ENCODE assay signal across 1 cellular context in the genomic region with DNA sequence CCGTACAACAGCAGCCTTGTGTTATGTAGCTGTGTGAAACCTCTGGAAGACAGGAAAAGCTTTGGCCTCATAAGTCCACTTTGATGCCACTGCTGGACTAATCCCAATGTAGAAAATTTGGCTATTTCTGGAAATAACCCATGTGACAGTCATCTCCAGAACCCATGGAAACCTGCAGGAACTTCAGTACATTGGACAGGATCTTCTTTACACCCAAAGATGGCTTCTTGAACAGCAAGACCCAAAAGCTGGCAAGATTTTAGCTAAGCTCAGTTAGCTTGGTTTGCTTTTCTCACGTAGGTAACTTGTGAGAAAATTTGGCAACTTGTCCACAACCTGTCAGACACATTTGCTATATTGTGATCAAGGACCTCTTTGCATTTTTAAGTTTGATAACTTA.
TF ChIP-seq lines count a peak whose summit lies in the region.

No MANE protein-coding gene starts in this region.

TF ChIP-seq in SK-N-SH, 30 proteins besides CTCF, POLR2A, EP300 and RAD21:
- peak; percentile 58; the same call in 1 of the 2 replicates for TF ChIP-seq REST (IDR thresholded peaks at IDR 0.05; ENCODE audit: low read depth, low read length)
- TF ChIP-seq GATA2 (CRISPR knock-in tag; IDR thresholded peaks at IDR 0.05) = no peak
